Comparison of ENCODE assay signal across 8 cellular contexts in genomic region chr14:69133206-69134125, GRCh38. TPM values are rescaled to one million over a fixed set of nuclear protein-coding genes. Genes with fewer than 3 reads are reported as not detected.
A peak's percentile ranks its signal among the peaks of the same experiment; 100 is the strongest.
DNase-seq lines count a peak whose midpoint lies in the region; ATAC-seq and TF ChIP-seq lines count a peak whose summit lies in the region.

No MANE protein-coding gene starts in this region.

- H3K36me3 ChIP-seq in RWPE2 (ENCODE audit: low read depth) = peaks cover 8% of the 10 kb centered on the region; the same call in 1 of the 2 replicates
- no peaks in the 10 kb centered on the region for H3K36me3 ChIP-seq in fibroblast of lung (ENCODE audit: control insufficient read depth, insufficient read depth, low read length)
- H3K36me3 ChIP-seq in Peyer's patch = no peaks in the 10 kb centered on the region

- POLR2A ChIA-PET in activated CD4-positive, alpha-beta memory T cell treated with anti-CD3 and anti-CD28 coated beads for 36 hours (lab: Charles Lee) = interaction anchor here (1.1 to 1.3 kb wide), 3 partner anchors 13 to 19 kb away, joined by 3 to 5 read pairs (median 4); partner anchors contain the start of gene DCAF5
- POLR2A ChIA-PET in activated CD4-positive, alpha-beta memory T cell treated with anti-CD3 and anti-CD28 coated beads, Interleukin-2, amount 10 ng/mL, durations not matched to agents 7 days and 5 days (lab: Charles Lee) = interaction anchor here (0.6 to 0.8 kb wide), 2 partner anchors 263 to 264 kb away, joined by 3 read pairs; partner anchors contain the start of gene ERH

- ATAC-seq in RWPE2 (ENCODE audit: low read depth) = peak; percentile 56
- peak; percentile 77 for ATAC-seq in stimulated activated effector memory CD8-positive, alpha-beta T cell treated with anti-CD3 and anti-CD28 coated beads, Interleukin-12 subunit alpha, Interleukin-12 subunit beta, amount 100 ng/mL, for 72 hours
- ATAC-seq in GM19397 (IDR thresholded peaks at IDR 0.05; ENCODE audit: unreplicated experiment) = no peak
- ATAC-seq in GM21515 (IDR thresholded peaks at IDR 0.05; ENCODE audit: unreplicated experiment) = no peak

- H3K79me2 ChIP-seq in fibroblast of lung (ENCODE audit: control insufficient read depth, insufficient read depth, low read length) = peaks cover 13% of the 10 kb centered on the region

- no peak overlapping the region for H2AFZ ChIP-seq in fibroblast of lung (ENCODE audit: low read length)

- peak overlapping the region; percentile 46 for H3K4me2 ChIP-seq in fibroblast of lung (ENCODE audit: extremely low read depth, insufficient read depth, low read length)

- no peaks in the 10 kb centered on the region for H3K9me3 Mint-ChIP-seq in activated CD4-positive, alpha-beta memory T cell treated with anti-CD3 and anti-CD28 coated beads for 36 hours
- no peaks in the 10 kb centered on the region for H3K9me3 Mint-ChIP-seq in activated CD4-positive, alpha-beta memory T cell treated with anti-CD3 and anti-CD28 coated beads, Interleukin-2, amount 10 ng/mL, durations not matched to agents 7 days and 5 days
- no peaks in the 10 kb centered on the region for H3K9me3 Mint-ChIP-seq in stimulated activated effector memory CD8-positive, alpha-beta T cell treated with anti-CD3 and anti-CD28 coated beads, Interleukin-12 subunit alpha, Interleukin-12 subunit beta, amount 100 ng/mL, for 72 hours

- H3K4me1 ChIP-seq in RWPE2 (ENCODE audit: insufficient read depth, poor library complexity, severe bottlenecking) (peaks cover 38% of the 10 kb centered on the region), fibroblast of lung (ENCODE audit: control insufficient read depth, extremely low read depth, insufficient read depth, low read length) (peaks cover 20% of the 10 kb centered on the region), Peyer's patch (peaks cover 0 to 17% (median 2%) of the 10 kb centered on the region in 4 donors)

- peak overlapping the region; percentile 16 for H3K4me3 Mint-ChIP-seq in activated CD4-positive, alpha-beta memory T cell treated with anti-CD3 and anti-CD28 coated beads for 36 hours
- H3K4me3 Mint-ChIP-seq in activated CD4-positive, alpha-beta memory T cell treated with anti-CD3 and anti-CD28 coated beads, Interleukin-2, amount 10 ng/mL, durations not matched to agents 7 days and 5 days = no peak overlapping the region
- peak overlapping the region; percentile 51 for H3K4me3 Mint-ChIP-seq in stimulated activated effector memory CD8-positive, alpha-beta T cell treated with anti-CD3 and anti-CD28 coated beads, Interleukin-12 subunit alpha, Interleukin-12 subunit beta, amount 100 ng/mL, for 72 hours

- CTCF ChIA-PET in activated CD4-positive, alpha-beta memory T cell treated with anti-CD3 and anti-CD28 coated beads for 36 hours (lab: Charles Lee) = interaction anchor here (0.6 to 8.5 kb wide), 7 partner anchors 10 to 326 kb away, joined by 3 to 146 read pairs (median 3); partner anchors contain the start of gene DCAF5
- CTCF ChIA-PET in activated CD4-positive, alpha-beta memory T cell treated with anti-CD3 and anti-CD28 coated beads, Interleukin-2, amount 10 ng/mL, durations not matched to agents 7 days and 5 days (lab: Charles Lee) = interaction anchor here (1.0 to 2.2 kb wide), 8 partner anchors 11 to 289 kb away, joined by 3 to 14 read pairs (median 4); no protein-coding TSS in a partner anchor

- no peaks in the 10 kb centered on the region for H3K9me3 ChIP-seq in RWPE2 (ENCODE audit: severe bottlenecking)
- no peaks in the 10 kb centered on the region for H3K9me3 ChIP-seq in fibroblast of lung (ENCODE audit: control insufficient read depth, insufficient read depth, low read depth, low read length)
- no peaks in the 10 kb centered on the region for H3K9me3 ChIP-seq in Peyer's patch

- TF ChIP-seq POLR2A in Peyer's patch (IDR thresholded peaks at IDR 0.05) = no peak

- H3K27me3 Mint-ChIP-seq in activated CD4-positive, alpha-beta memory T cell treated with anti-CD3 and anti-CD28 coated beads for 36 hours = no peaks in the 10 kb centered on the region
- no peaks in the 10 kb centered on the region for H3K27me3 Mint-ChIP-seq in activated CD4-positive, alpha-beta memory T cell treated with anti-CD3 and anti-CD28 coated beads, Interleukin-2, amount 10 ng/mL, durations not matched to agents 7 days and 5 days

- no peaks in the 10 kb centered on the region for H3K36me3 Mint-ChIP-seq in activated CD4-positive, alpha-beta memory T cell treated with anti-CD3 and anti-CD28 coated beads for 36 hours
- H3K36me3 Mint-ChIP-seq in activated CD4-positive, alpha-beta memory T cell treated with anti-CD3 and anti-CD28 coated beads, Interleukin-2, amount 10 ng/mL, durations not matched to agents 7 days and 5 days (ENCODE audit: low read depth) = peaks cover 4% of the 10 kb centered on the region
- H3K36me3 Mint-ChIP-seq in stimulated activated effector memory CD8-positive, alpha-beta T cell treated with anti-CD3 and anti-CD28 coated beads, Interleukin-12 subunit alpha, Interleukin-12 subunit beta, amount 100 ng/mL, for 72 hours = peaks cover 2% of the 10 kb centered on the region

- intact Hi-C loops in activated CD4-positive, alpha-beta memory T cell treated with anti-CD3 and anti-CD28 coated beads for 36 hours (cut with micrococcal nuclease) = loop anchor here (2.0 to 10.0 kb wide), 3 partner anchors 17 to 631 kb away; partner anchors contain the start of gene SRSF5

- H4K20me1 ChIP-seq in fibroblast of lung (ENCODE audit: control insufficient read depth, extremely low read depth, insufficient read depth, low read length) = no peaks in the 10 kb centered on the region

- peak overlapping the region; percentile 17 for H3K27ac ChIP-seq in RWPE2 (ENCODE audit: poor library complexity, severe bottlenecking)
- no peak overlapping the region for H3K27ac ChIP-seq in fibroblast of lung (ENCODE audit: insufficient read depth, low read length)
- H3K27ac ChIP-seq in Peyer's patch = no peak overlapping the region

- no peak overlapping the region for H3K9ac ChIP-seq in fibroblast of lung (ENCODE audit: insufficient read depth, low read length)

- H3K4me1 Mint-ChIP-seq in activated CD4-positive, alpha-beta memory T cell treated with anti-CD3 and anti-CD28 coated beads for 36 hours (ENCODE audit: low read depth) = peaks cover 77% of the 10 kb centered on the region
- peaks cover 29% of the 10 kb centered on the region for H3K4me1 Mint-ChIP-seq in activated CD4-positive, alpha-beta memory T cell treated with anti-CD3 and anti-CD28 coated beads, Interleukin-2, amount 10 ng/mL, durations not matched to agents 7 days and 5 days
- peaks cover 64% of the 10 kb centered on the region for H3K4me1 Mint-ChIP-seq in stimulated activated effector memory CD8-positive, alpha-beta T cell treated with anti-CD3 and anti-CD28 coated beads, Interleukin-12 subunit alpha, Interleukin-12 subunit beta, amount 100 ng/mL, for 72 hours

- peak; percentile 43 for DNase-seq in activated CD4-positive, alpha-beta memory T cell treated with anti-CD3 and anti-CD28 coated beads for 36 hours
- DNase-seq in activated CD4-positive, alpha-beta memory T cell treated with anti-CD3 and anti-CD28 coated beads, Interleukin-2, amount 10 ng/mL, durations not matched to agents 7 days and 5 days = no peak
- DNase-seq in RWPE2 (ENCODE audit: low spot score) = no peak
- DNase-seq in fibroblast of lung (ENCODE audit: low read depth in 2 of 2) = peak; percentile 77 to 85
- DNase-seq in stimulated activated effector memory CD8-positive, alpha-beta T cell treated with anti-CD3 and anti-CD28 coated beads, Interleukin-12 subunit alpha, Interleukin-12 subunit beta, amount 100 ng/mL, for 72 hours (ENCODE audit: low spot score in 2 of 2) = no peak
- DNase-seq in Peyer's patch = no peak

- peak overlapping the region; percentile 94 for H3K27ac Mint-ChIP-seq in activated CD4-positive, alpha-beta memory T cell treated with anti-CD3 and anti-CD28 coated beads for 36 hours
- H3K27ac Mint-ChIP-seq in activated CD4-positive, alpha-beta memory T cell treated with anti-CD3 and anti-CD28 coated beads, Interleukin-2, amount 10 ng/mL, durations not matched to agents 7 days and 5 days = no peak overlapping the region
- H3K27ac Mint-ChIP-seq in stimulated activated effector memory CD8-positive, alpha-beta T cell treated with anti-CD3 and anti-CD28 coated beads, Interleukin-12 subunit alpha, Interleukin-12 subunit beta, amount 100 ng/mL, for 72 hours = peak overlapping the region; percentile 96

- H3K27me3 ChIP-seq in RWPE2 (ENCODE audit: insufficient read depth, poor library complexity, severe bottlenecking) (no peaks in the 10 kb centered on the region), fibroblast of lung (ENCODE audit: control insufficient read depth, insufficient read depth, low read length) (no peaks in the 10 kb centered on the region), Peyer's patch (no peaks in the 10 kb centered on the region)

- H3K4me3 ChIP-seq in RWPE2 (ENCODE audit: severe bottlenecking) = no peak overlapping the region
- H3K4me3 ChIP-seq in fibroblast of lung (replicated peaks in 1 of 4; ENCODE audit: control extremely low read depth in 1 of 4, insufficient read depth in 1 of 4, low read depth in 3 of 4, low read length in 4 of 4) = peak overlapping the region in 1 of 4 experiments; percentile 17
- no peak overlapping the region for H3K4me3 ChIP-seq in Peyer's patch

- TF ChIP-seq CTCF in RWPE2 (IDR thresholded peaks at IDR 0.05; ENCODE audit: poor library complexity, severe bottlenecking) (no peak), fibroblast of lung (conservative IDR thresholded peaks at IDR 0.05 in 1 of 2, IDR thresholded peaks at IDR 0.05 in 1 of 2; ENCODE audit: low read depth in 1 of 2, low read length in 2 of 2) (no peak), Peyer's patch (IDR thresholded peaks at IDR 0.05) (no peak)

RNA-seq across cellular contexts. Expression of gene DCAF5, which starts 19.5 kb away (rescaled TPM):
- 10 to 100 TPM; 32.3 to 34.0 TPM for total RNA-seq in activated CD4-positive, alpha-beta memory T cell treated with anti-CD3 and anti-CD28 coated beads for 36 hours
- total RNA-seq in activated CD4-positive, alpha-beta memory T cell treated with anti-CD3 and anti-CD28 coated beads, Interleukin-2, amount 10 ng/mL, durations not matched to agents 7 days and 5 days = 10 to 100 TPM; 45.7 to 50.3 TPM
- total RNA-seq in fibroblast of lung (10.3 and 16.8 TPM in 2 replicates), Peyer's patch (10 to 100 TPM; 38.7 to 57.8 (median 48.9) TPM)
- polyA plus RNA-seq in fibroblast of lung = 26.4 and 31.8 TPM in 2 replicates
- 14.6 and 22.4 TPM in 2 replicates for polyA plus RNA-seq in fibroblast of lung (2012)
- 71.8 and 101 TPM in 2 replicates for polyA minus RNA-seq in fibroblast of lung (ENCODE audit: low replicate concordance)

RNA-seq across cellular contexts. Expression of gene EXD2, which starts 57.8 kb away (rescaled TPM):
- total RNA-seq in activated CD4-positive, alpha-beta memory T cell treated with anti-CD3 and anti-CD28 coated beads for 36 hours = 10 to 100 TPM; 10.5 to 11.5 TPM
- 1 to 10 TPM; 5.3 to 5.7 TPM for total RNA-seq in activated CD4-positive, alpha-beta memory T cell treated with anti-CD3 and anti-CD28 coated beads, Interleukin-2, amount 10 ng/mL, durations not matched to agents 7 days and 5 days
- total RNA-seq in fibroblast of lung = 21.1 and 27.7 TPM in 2 replicates
- polyA plus RNA-seq in fibroblast of lung = 19.8 and 25.5 TPM in 2 replicates
- 15.1 and 17.4 TPM in 2 replicates for polyA plus RNA-seq in fibroblast of lung (2012)
- 5.4 and 36.8 TPM in 2 replicates for polyA minus RNA-seq in fibroblast of lung (ENCODE audit: low replicate concordance)
- 10 to 100 TPM; 12.1 to 19.2 (median 15.2) TPM for total RNA-seq in Peyer's patch

Comparison
In these comparisons a context has a peak if more than half of its experiments do, and no peak if none do; other contexts are left out.
1. DNase-seq: peak in activated CD4-positive, alpha-beta memory T cell treated with anti-CD3 and anti-CD28 coated beads for 36 hours (single experiment) and fibroblast of lung (2 of 2); none in activated CD4-positive, alpha-beta memory T cell treated with anti-CD3 and anti-CD28 coated beads, Interleukin-2, amount 10 ng/mL, durations not matched to agents 7 days and 5 days (single experiment), RWPE2 (single experiment), stimulated activated effector memory CD8-positive, alpha-beta T cell treated with anti-CD3 and anti-CD28 coated beads, Interleukin-12 subunit alpha, Interleukin-12 subunit beta, amount 100 ng/mL, for 72 hours (0 of 2) and Peyer's patch (0 of 3).
2. ATAC-seq: peak in RWPE2 (single experiment) and stimulated activated effector memory CD8-positive, alpha-beta T cell treated with anti-CD3 and anti-CD28 coated beads, Interleukin-12 subunit alpha, Interleukin-12 subunit beta, amount 100 ng/mL, for 72 hours (single experiment); none in GM19397 (single experiment) and GM21515 (single experiment).